In the genomic region with DNA sequence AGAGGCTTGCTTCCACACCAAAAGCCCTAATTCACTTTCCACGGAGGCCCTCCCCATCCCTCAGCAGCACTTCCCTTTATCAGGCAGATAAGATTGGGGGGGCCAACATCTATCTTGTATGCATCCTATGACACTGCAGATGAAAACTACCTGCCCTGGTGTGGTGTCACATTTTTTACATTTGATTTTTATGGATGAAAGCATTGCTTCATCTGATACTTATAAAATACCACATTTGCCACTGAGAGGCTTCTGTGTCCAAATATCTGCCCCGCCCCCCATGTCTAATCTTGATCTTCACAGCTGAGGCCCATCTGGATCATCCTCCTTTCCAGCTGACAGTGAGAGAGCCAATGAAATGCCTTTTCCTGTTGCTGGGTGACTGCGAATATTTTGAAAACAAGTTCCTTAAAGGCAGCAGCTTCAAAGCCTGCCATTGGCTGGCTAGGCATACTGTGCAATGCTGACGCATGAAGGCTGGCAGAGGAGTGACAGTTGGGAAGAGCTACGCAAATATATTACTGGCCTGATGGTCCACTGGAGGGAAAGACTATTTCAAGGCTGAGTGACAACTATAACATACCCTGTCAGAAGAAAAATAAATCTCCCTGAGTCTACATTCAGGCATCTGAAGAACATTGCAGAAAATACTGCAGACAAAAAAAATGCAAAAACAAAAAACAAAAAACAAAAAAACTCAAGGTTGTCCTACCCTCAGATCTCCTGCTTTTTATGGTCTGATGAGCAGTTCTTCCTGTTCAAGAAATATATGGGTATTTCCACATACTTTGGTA, we compare ENCODE assay signal across 8 cellular contexts.
DNase-seq lines count a peak whose midpoint lies in the region; ATAC-seq and TF ChIP-seq lines count a peak whose summit lies in the region.

No MANE protein-coding gene starts in this region.

- no peaks in the 10 kb centered on the region for H3K27me3 ChIP-seq in endodermal cell (ENCODE audit: control insufficient read depth, insufficient read depth, low read length, poor library complexity, severe bottlenecking)

- H3K9ac ChIP-seq in endodermal cell (ENCODE audit: extremely low read depth, low read length, poor library complexity, severe bottlenecking) = no peak overlapping the region

- H3K27ac Mint-ChIP-seq in activated CD8-positive, alpha-beta T cell treated with anti-CD3 and anti-CD28 coated beads, Interleukin-2, amount 10 ng/mL, durations not matched to agents 7 days and 5 days = no peak overlapping the region
- H3K27ac Mint-ChIP-seq in activated CD8-positive, alpha-beta T cell treated with anti-CD3 and anti-CD28 coated beads for 36 hours = no peak overlapping the region
- peak overlapping the region; percentile 53 for H3K27ac Mint-ChIP-seq in endodermal cell

- H3K27ac ChIP-seq in endodermal cell (ENCODE audit: low read depth, low read length) = peak overlapping the region; percentile 41
- peak overlapping the region; percentile 65 for H3K27ac ChIP-seq in mesodermal cell (ENCODE audit: low read depth, low read length, severe bottlenecking)

- H3K9me3 ChIP-seq in endodermal cell (ENCODE audit: control insufficient read depth, low read length) = no peaks in the 10 kb centered on the region
- no peaks in the 10 kb centered on the region for H3K9me3 ChIP-seq in mesodermal cell (ENCODE audit: control insufficient read depth, low read length)

- intact Hi-C loops in activated CD8-positive, alpha-beta T cell treated with anti-CD3 and anti-CD28 coated beads for 36 hours (cut with micrococcal nuclease) = no loop called here

- H3K36me3 ChIP-seq in endodermal cell (ENCODE audit: control insufficient read depth, insufficient read depth, low read length) (no peaks in the 10 kb centered on the region), mesodermal cell (ENCODE audit: control insufficient read depth, insufficient read depth, low read length) (no peaks in the 10 kb centered on the region)

- DNase-seq in activated CD8-positive, alpha-beta T cell treated with anti-CD3 and anti-CD28 coated beads, Interleukin-2, amount 10 ng/mL, durations not matched to agents 7 days and 5 days = no peak
- DNase-seq in activated CD8-positive, alpha-beta T cell treated with anti-CD3 and anti-CD28 coated beads for 36 hours = no peak
- peak; percentile 30 for DNase-seq in NOMO-1 treated with DMSO at 0.1 percent for 48 hours (lab: John Stamatoyannopoulos, UW; ENCODE audit: unreplicated experiment)
- DNase-seq in endodermal cell = peak; percentile 81
- DNase-seq in ureter (ENCODE audit: low spot score) = peak; percentile 78
- no peak for DNase-seq in NCI-H1694 treated with DMSO at 0.1 percent for 48 hours (lab: John Stamatoyannopoulos, UW)
- DNase-seq in activated CD8-positive, alpha-beta memory T cell treated with anti-CD3 and anti-CD28 coated beads, Interleukin-2, amount 50 U/mL, for 4 hours = no peak

- H3K4me3 ChIP-seq in endodermal cell (ENCODE audit: low read length) (no peak overlapping the region), mesodermal cell (ENCODE audit: extremely low read depth, insufficient read depth, low read length, poor library complexity, severe bottlenecking) (no peak overlapping the region)

- peak; percentile 44 for ATAC-seq in activated CD8-positive, alpha-beta T cell treated with anti-CD3 and anti-CD28 coated beads, Interleukin-2, amount 10 ng/mL, durations not matched to agents 7 days and 5 days
- no peak for ATAC-seq in activated CD8-positive, alpha-beta T cell treated with anti-CD3 and anti-CD28 coated beads for 36 hours

- WGBS in endodermal cell (ENCODE audit: insufficient coverage in 1 of 2, insufficient read length in 1 of 2), 2 experiments = 79% methylated on average over 5 of the region's 5 CpGs; no CpG with 5 or more reads in 1 of the 2 experiments
- WGBS in mesodermal cell (ENCODE audit: insufficient coverage in 2 of 2), 2 experiments = 70% methylated on average over 3 of the region's 5 CpGs

- H3K27me3 Mint-ChIP-seq in activated CD8-positive, alpha-beta T cell treated with anti-CD3 and anti-CD28 coated beads, Interleukin-2, amount 10 ng/mL, durations not matched to agents 7 days and 5 days (ENCODE audit: low read depth) = peaks cover 13% of the 10 kb centered on the region
- peaks cover 7% of the 10 kb centered on the region for H3K27me3 Mint-ChIP-seq in activated CD8-positive, alpha-beta T cell treated with anti-CD3 and anti-CD28 coated beads for 36 hours
- peaks cover 6% of the 10 kb centered on the region for H3K27me3 Mint-ChIP-seq in endodermal cell (ENCODE audit: insufficient read depth)

- POLR2A ChIA-PET in activated CD8-positive, alpha-beta T cell treated with anti-CD3 and anti-CD28 coated beads, Interleukin-2, amount 10 ng/mL, durations not matched to agents 7 days and 5 days (lab: Charles Lee) = no interaction called here
- POLR2A ChIA-PET in activated CD8-positive, alpha-beta T cell treated with anti-CD3 and anti-CD28 coated beads for 36 hours (lab: Charles Lee) = no interaction called here

- H3K4me1 Mint-ChIP-seq in activated CD8-positive, alpha-beta T cell treated with anti-CD3 and anti-CD28 coated beads, Interleukin-2, amount 10 ng/mL, durations not matched to agents 7 days and 5 days (ENCODE audit: low read depth) = no peaks in the 10 kb centered on the region
- no peaks in the 10 kb centered on the region for H3K4me1 Mint-ChIP-seq in activated CD8-positive, alpha-beta T cell treated with anti-CD3 and anti-CD28 coated beads for 36 hours (ENCODE audit: low read depth)
- peaks cover 40% of the 10 kb centered on the region for H3K4me1 Mint-ChIP-seq in endodermal cell

- H3K4me1 ChIP-seq in endodermal cell (ENCODE audit: control insufficient read depth, insufficient read depth, low read length) = peaks cover 3% of the 10 kb centered on the region
- peaks cover 17% of the 10 kb centered on the region for H3K4me1 ChIP-seq in mesodermal cell (ENCODE audit: control insufficient read depth, insufficient read depth, low read length, poor library complexity, severe bottlenecking)

- no peak overlapping the region for H3K4me3 Mint-ChIP-seq in activated CD8-positive, alpha-beta T cell treated with anti-CD3 and anti-CD28 coated beads, Interleukin-2, amount 10 ng/mL, durations not matched to agents 7 days and 5 days
- H3K4me3 Mint-ChIP-seq in activated CD8-positive, alpha-beta T cell treated with anti-CD3 and anti-CD28 coated beads for 36 hours = no peak overlapping the region
- no peak overlapping the region for H3K4me3 Mint-ChIP-seq in endodermal cell

- H3K9me3 Mint-ChIP-seq in activated CD8-positive, alpha-beta T cell treated with anti-CD3 and anti-CD28 coated beads, Interleukin-2, amount 10 ng/mL, durations not matched to agents 7 days and 5 days (ENCODE audit: insufficient read depth) = no peaks in the 10 kb centered on the region
- H3K9me3 Mint-ChIP-seq in activated CD8-positive, alpha-beta T cell treated with anti-CD3 and anti-CD28 coated beads for 36 hours = no peaks in the 10 kb centered on the region
- no peaks in the 10 kb centered on the region for H3K9me3 Mint-ChIP-seq in endodermal cell

- no peak for TF ChIP-seq CTCF in activated CD8-positive, alpha-beta T cell treated with anti-CD3 and anti-CD28 coated beads for 36 hours (IDR thresholded peaks at IDR 0.05)
- TF ChIP-seq CTCF in endodermal cell (conservative IDR thresholded peaks at IDR 0.05) = no peak

- CTCF ChIA-PET in activated CD8-positive, alpha-beta T cell treated with anti-CD3 and anti-CD28 coated beads, Interleukin-2, amount 10 ng/mL, durations not matched to agents 7 days and 5 days (lab: Charles Lee) = interaction anchor here (1.3 to 1.6 kb wide), 3 partner anchors 9 to 12 kb away, joined by 3 to 6 read pairs (median 4); no protein-coding TSS in a partner anchor
- CTCF ChIA-PET in activated CD8-positive, alpha-beta T cell treated with anti-CD3 and anti-CD28 coated beads for 36 hours (lab: Charles Lee) = interaction anchor here (0.8 to 2.9 kb wide), 3 partner anchors 9 to 16 kb away, joined by 3 to 24 read pairs (median 10); no protein-coding TSS in a partner anchor

- no peaks in the 10 kb centered on the region for H3K36me3 Mint-ChIP-seq in activated CD8-positive, alpha-beta T cell treated with anti-CD3 and anti-CD28 coated beads, Interleukin-2, amount 10 ng/mL, durations not matched to agents 7 days and 5 days (ENCODE audit: low read depth)
- H3K36me3 Mint-ChIP-seq in activated CD8-positive, alpha-beta T cell treated with anti-CD3 and anti-CD28 coated beads for 36 hours (ENCODE audit: low read depth) = no peaks in the 10 kb centered on the region
- no peaks in the 10 kb centered on the region for H3K36me3 Mint-ChIP-seq in endodermal cell (ENCODE audit: low read depth)

Comparison
In these comparisons a context has a peak if more than half of its experiments do, and no peak if none do; other contexts are left out.
1. DNase-seq: peak in NOMO-1 treated with DMSO at 0.1 percent for 48 hours (single experiment), endodermal cell (single experiment) and ureter (single experiment); none in activated CD8-positive, alpha-beta T cell treated with anti-CD3 and anti-CD28 coated beads, Interleukin-2, amount 10 ng/mL, durations not matched to agents 7 days and 5 days (single experiment), activated CD8-positive, alpha-beta T cell treated with anti-CD3 and anti-CD28 coated beads for 36 hours (single experiment), NCI-H1694 treated with DMSO at 0.1 percent for 48 hours (single experiment) and activated CD8-positive, alpha-beta memory T cell treated with anti-CD3 and anti-CD28 coated beads, Interleukin-2, amount 50 U/mL, for 4 hours (single experiment).